12 cellular contexts compared by ENCODE assay signal in the genomic region with DNA sequence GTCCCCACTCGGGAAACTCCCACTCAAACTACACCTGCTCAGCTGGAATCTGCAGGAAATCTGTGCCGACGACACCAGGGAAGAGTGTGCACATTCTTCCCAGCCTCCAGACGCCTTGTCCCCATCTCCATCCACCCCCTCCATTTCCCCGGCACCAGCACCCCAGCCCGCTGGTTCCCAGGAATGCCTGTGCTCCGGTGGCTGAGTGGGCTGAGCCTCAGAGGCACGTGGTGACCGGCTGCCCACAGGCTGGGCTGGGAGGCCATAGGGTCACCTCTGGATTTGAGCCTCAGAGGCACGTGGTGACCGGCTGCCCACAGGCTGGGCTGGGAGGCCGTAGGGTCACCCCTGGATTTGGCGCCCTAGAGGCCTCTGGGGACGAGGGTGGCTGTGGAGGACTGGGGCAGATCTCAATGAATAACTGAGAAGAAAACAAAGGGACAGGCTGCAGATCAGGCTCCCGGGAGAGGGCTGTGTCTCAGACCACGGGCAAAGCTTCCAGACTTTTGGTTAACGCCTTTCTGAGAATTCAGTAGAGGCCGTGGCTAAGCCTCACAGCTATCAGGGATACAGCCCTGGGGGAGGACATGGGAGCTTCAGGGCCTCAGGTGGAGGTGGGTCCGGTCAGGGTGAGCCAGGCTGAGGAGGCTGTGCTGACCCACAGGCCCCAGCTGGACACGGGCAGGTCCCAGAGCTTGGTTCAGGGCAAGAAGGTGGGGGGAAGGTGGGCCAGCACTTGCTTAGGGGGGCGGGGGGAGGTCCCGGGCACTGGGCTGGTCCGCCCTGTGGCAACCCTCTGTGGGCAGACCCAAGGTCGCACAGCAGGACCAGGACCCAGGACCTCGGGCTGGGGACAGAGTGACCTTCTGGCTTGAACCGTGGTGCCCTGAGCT. TPM values are rescaled to one million over a fixed set of nuclear protein-coding genes. Genes with fewer than 3 reads are reported as not detected.
DNase-seq lines count a peak whose midpoint lies in the region; ATAC-seq, FAIRE-seq and TF ChIP-seq lines count a peak whose summit lies in the region.
"Had no signal": no experiment of that assay in that cellular context is flagged by ENCODE, and none has a peak within 500 bp of the region (broad histone marks: within the 10 kb centered on the region; RNA-seq: fewer than 3 reads in every experiment).

No MANE protein-coding gene starts in this region.

- CTCF ChIA-PET in A549 (lab: Yijun Ruan, JAX): interaction anchor here (0.6 kb wide), 1 partner anchor 35 kb away, joined by 3 read pairs; no protein-coding TSS in a partner anchor

- H3K4me1 ChIP-seq in A549 (peaks cover 12% of the 10 kb centered on the region), GM23338 (ENCODE audit: insufficient read depth) (no peaks in the 10 kb centered on the region; the same call in 1 of the 2 replicates), Peyer's patch (peaks cover 0 to 42% (median 9%) of the 10 kb centered on the region in 4 donors)

- H3K4me3 ChIP-seq in A549 (no peak overlapping the region), GM23338 (no peak overlapping the region), Peyer's patch (no peak overlapping the region), coronary artery (no peak overlapping the region)
- H3K4me3 ChIP-seq: lung had no signal

- no peaks in the 10 kb centered on the region for H3K9me2 ChIP-seq in GM23338 (ENCODE audit: insufficient read depth)

- TF ChIP-seq RAD21 in A549 (conservative IDR thresholded peaks at IDR 0.05 in 1 of 2, IDR thresholded peaks at IDR 0.05 in 1 of 2): no peak

- H2AFZ ChIP-seq in GM23338: no peak overlapping the region

- TF ChIP-seq CTCF in A549 (IDR thresholded peaks at IDR 0.05): no peak
- no peak for TF ChIP-seq CTCF in GM23338 (conservative IDR thresholded peaks at IDR 0.05; ENCODE audit: low read depth in 2 of 2)
- no peak for TF ChIP-seq CTCF in natural killer cell (IDR thresholded peaks at IDR 0.05)
- no peak for TF ChIP-seq CTCF in Peyer's patch (IDR thresholded peaks at IDR 0.05)
- no peak for TF ChIP-seq CTCF in coronary artery (IDR thresholded peaks at IDR 0.05)

- H3K9me3 ChIP-seq in A549 (no peaks in the 10 kb centered on the region), Peyer's patch (peaks cover 0 to 3% (median 0%) of the 10 kb centered on the region in 4 donors)
- H3K9me3 ChIP-seq: BE2C had no signal

- H3K27ac Mint-ChIP-seq in GM23338: no peak overlapping the region
- peak overlapping the region; percentile 65 to 81 for H3K27ac Mint-ChIP-seq in natural killer cell
- H3K27ac Mint-ChIP-seq: HFFc6 had no signal

- H3K9me3 Mint-ChIP-seq in GM23338: peaks cover 35% of the 10 kb centered on the region
- peaks cover 0 to 17% of the 10 kb centered on the region in 2 donors for H3K9me3 Mint-ChIP-seq in natural killer cell

- TF ChIP-seq POLR2A in A549 (IDR thresholded peaks at IDR 0.05; ENCODE audit: low read length) (no peak), Peyer's patch (IDR thresholded peaks at IDR 0.05) (no peak)

- WGBS in A549 (ENCODE audit: missing lambda C conversion rate): 89% methylated on average over 13 of the region's 26 CpGs

- POLR2A ChIA-PET in A549 (lab: Yijun Ruan, JAX): interaction anchor here (0.5 to 1.0 kb wide), 2 partner anchors 9 to 219 kb away, joined by 3 to 5 read pairs; a partner anchor contains a TSS

- H3K4me1 Mint-ChIP-seq in GM23338 (no peaks in the 10 kb centered on the region; the same call in 1 of the 3 replicates), natural killer cell (peaks cover 15 to 28% of the 10 kb centered on the region in 2 donors)

- H3K4me3 Mint-ChIP-seq in GM23338 (peak overlapping the region; percentile 47; the same call in 2 of the 3 replicates), natural killer cell (peak overlapping the region; percentile 71)

- no peak for FAIRE-seq in A549 (lab: Jason Lieb, UNC)
- no peak for FAIRE-seq in frontal cortex (lab: Jason Lieb, UNC)
- FAIRE-seq: bronchial epithelial cell had no signal

- no peaks in the 10 kb centered on the region for H3K36me3 ChIP-seq in GM23338 (ENCODE audit: insufficient read depth)
- H3K36me3 ChIP-seq in Peyer's patch: no peaks in the 10 kb centered on the region
- H3K36me3 ChIP-seq: BE2C had no signal

- peaks cover 25% of the 10 kb centered on the region for H3K27me3 Mint-ChIP-seq in GM23338 (ENCODE audit: insufficient read depth, low read depth, poor library complexity)
- no peaks in the 10 kb centered on the region for H3K27me3 Mint-ChIP-seq in natural killer cell (ENCODE audit: low read depth in 2 of 2)

- no peak for ATAC-seq in A549
- ATAC-seq in GM23338: no peak
- ATAC-seq in natural killer cell: no peak

- H3K36me3 Mint-ChIP-seq in GM23338 (ENCODE audit: low read depth) (peaks cover 23% of the 10 kb centered on the region), natural killer cell (no peaks in the 10 kb centered on the region)

- no peak for TF ChIP-seq EP300 in A549 (IDR thresholded peaks at IDR 0.05)

- intact Hi-C loops in natural killer cell (cut with micrococcal nuclease): no loop called here

- H3K4me2 ChIP-seq in A549: peak overlapping the region; percentile 33; the same call in 1 of the 3 replicates
- H3K4me2 ChIP-seq in GM23338: 0 out of 2 replicates have a peak overlapping the region, but pooled peaks have one; percentile 48

- no peaks in the 10 kb centered on the region for H3K79me2 ChIP-seq in GM23338 (replicated peaks; ENCODE audit: insufficient read depth)

- H3K27ac ChIP-seq in A549 (peak overlapping the region in 1 of 2 experiments; percentile 95; a peak in 2 of 6 replicates), GM23338 (ENCODE audit: low read depth) (no peak overlapping the region), angular gyrus (ENCODE audit: low read depth, low read length) (peak overlapping the region; percentile 90), Peyer's patch (peak overlapping the region in 1 of 4 donors; percentile 22), coronary artery (peak overlapping the region in 1 of 2 donors; percentile 20)

- DNase-seq in A549 (ENCODE audit: low read depth in 1 of 2, low spot score in 1 of 2) (no peak), GM23338 (ENCODE audit: low spot score) (no peak), natural killer cell (no peak), frontal cortex (ENCODE audit: low spot score in 2 of 2) (no peak), midbrain (lab: John Stamatoyannopoulos, UW) (no peak), Peyer's patch (no peak), coronary artery (ENCODE audit: low spot score) (no peak)

- H3F3A ChIP-seq in GM23338 (replicated peaks; ENCODE audit: low read depth): 0 out of 2 replicates have a peak, but pooled peaks cover 8% of the 10 kb centered on the region

- H4K20me1 ChIP-seq in GM23338 (replicated peaks; ENCODE audit: insufficient read depth): no peaks in the 10 kb centered on the region

- H3K27me3 ChIP-seq in GM23338 (ENCODE audit: insufficient read depth) (no peaks in the 10 kb centered on the region), Peyer's patch (no peaks in the 10 kb centered on the region)
- H3K27me3 ChIP-seq: BE2C had no signal

TF ChIP-seq in A549, 52 proteins besides CTCF, POLR2A, EP300 and RAD21 (continues in another document):
- no peak for TF ChIP-seq CBX2 (IDR thresholded peaks at IDR 0.05; ENCODE audit: borderline replicate concordance, low read depth)

TF ChIP-seq in GM23338, 12 proteins besides CTCF, POLR2A, EP300 and RAD21 (continues in another document):
- no peak for TF ChIP-seq EZH2phosphoT487 (IDR thresholded peaks at IDR 0.05; ENCODE audit: unreplicated experiment)

RNA-seq across cellular contexts. Expression of a gene that starts 17.3 kb away (rescaled TPM):
- polyA plus RNA-seq in A549 (2011; rRNA removed) (not detected in 2 replicates), A549 (2017; fragmentation: RNase III; extraction: RNeasy Plus Mini Kit Qiagen cat#74134 plus additional on column Dnase treatment) (not detected in 3 replicates), GM23338 (2016; fragmentation: Nextera tagmentation; extraction: Ambion mirVana) (not detected in 2 replicates)
- polyA plus RNA-seq in A549 (2012; cell fraction: cytosol; rRNA removed): not detected in 2 replicates
- polyA plus RNA-seq in A549 (2012; cell fraction: nucleus; rRNA removed): not detected in 2 replicates
- not detected in 2 replicates for polyA minus RNA-seq in A549 (2011; rRNA and poly(A)+ RNA removed)
- 0.45 TPM in 1 of 2 replicates, not detected in the other for total RNA-seq in GM23338 (2014; rRNA removed; shearing (Covaris generic))
- total RNA-seq in natural killer cell (1 to 10 TPM in 2 of 3 donors, under 1 TPM in 1; 0.23 to 1.7 (median 1.7) TPM), frontal cortex (not detected), Peyer's patch (1 to 10 TPM in 3 of 4 donors, not detected in 1; 1.6 to 3.6 (median 1.8) TPM)
- total RNA-seq: bronchial epithelial cell, HFFc6 had no signal

RNA-seq across cellular contexts. Expression of a gene that starts 40.5 kb away (rescaled TPM):
- 3.2 and 4.0 TPM in 2 replicates for polyA plus RNA-seq in A549 (2011; rRNA removed)
- polyA plus RNA-seq in A549 (2012; cell fraction: cytosol; rRNA removed): 12.4 and 20.3 TPM in 2 replicates
- polyA plus RNA-seq in A549 (2012; cell fraction: nucleus; rRNA removed): 71.3 and 92.0 TPM in 2 replicates
- polyA plus RNA-seq in A549 (2017; fragmentation: RNase III; extraction: RNeasy Plus Mini Kit Qiagen cat#74134 plus additional on column Dnase treatment): 8.8 to 10.4 TPM (median 10.2 TPM) in 3 replicates
- polyA minus RNA-seq in A549 (2011; rRNA and poly(A)+ RNA removed): 1.8 and 2.4 TPM in 2 replicates
- total RNA-seq in GM23338 (2014; rRNA removed; shearing (Covaris generic)): 21.3 and 21.5 TPM in 2 replicates
- 9.6 and 9.9 TPM in 2 replicates for polyA plus RNA-seq in GM23338 (2016; fragmentation: Nextera tagmentation; extraction: Ambion mirVana)
- total RNA-seq in natural killer cell: 10 to 100 TPM; 19.6 to 25.1 (median 21.5) TPM
- total RNA-seq in frontal cortex: 6.1 TPM
- total RNA-seq in Peyer's patch: 10 to 100 TPM; 14.0 to 32.0 (median 22.7) TPM

RNA-seq across cellular contexts. Expression of a gene that starts 50.0 kb away (rescaled TPM):
- polyA plus RNA-seq in A549 (2011; rRNA removed): not detected in 2 replicates
- polyA plus RNA-seq in A549 (2012; cell fraction: cytosol; rRNA removed): not detected in 2 replicates
- polyA plus RNA-seq in A549 (2012; cell fraction: nucleus; rRNA removed): not detected in 2 replicates
- not detected in 3 replicates for polyA plus RNA-seq in A549 (2017; fragmentation: RNase III; extraction: RNeasy Plus Mini Kit Qiagen cat#74134 plus additional on column Dnase treatment)
- polyA minus RNA-seq in A549 (2011; rRNA and poly(A)+ RNA removed): not detected in 2 replicates
- 0.58 and 1.5 TPM in 2 replicates for total RNA-seq in GM23338 (2014; rRNA removed; shearing (Covaris generic))
- 0.56 and 1.1 TPM in 2 replicates for polyA plus RNA-seq in GM23338 (2016; fragmentation: Nextera tagmentation; extraction: Ambion mirVana)
- total RNA-seq in natural killer cell: 10 to 100 TPM; 40.3 to 81.9 (median 54.7) TPM
- not detected for total RNA-seq in frontal cortex
- total RNA-seq in Peyer's patch: 10 to 100 TPM in 1 of 4 donors, 1 to 10 TPM in 1, under 1 TPM in 1, not detected in 1; 0.70 to 38.0 (median 3.2) TPM
- total RNA-seq: bronchial epithelial cell, HFFc6 had no signal

RNA-seq across cellular contexts. Expression of a gene that starts 57.6 kb away (rescaled TPM):
- polyA plus RNA-seq in A549 (2011; rRNA removed) (not detected in 2 replicates), A549 (2017; fragmentation: RNase III; extraction: RNeasy Plus Mini Kit Qiagen cat#74134 plus additional on column Dnase treatment) (not detected in 3 replicates), GM23338 (2016; fragmentation: Nextera tagmentation; extraction: Ambion mirVana) (not detected in 2 replicates)
- 0.04 TPM in 1 of 2 replicates, not detected in the other for polyA plus RNA-seq in A549 (2012; cell fraction: cytosol; rRNA removed)
- polyA plus RNA-seq in A549 (2012; cell fraction: nucleus; rRNA removed): 0.19 and 0.21 TPM in 2 replicates
- polyA minus RNA-seq in A549 (2011; rRNA and poly(A)+ RNA removed): not detected in 2 replicates
- total RNA-seq in GM23338 (2014; rRNA removed; shearing (Covaris generic)): not detected in 2 replicates
- total RNA-seq in natural killer cell (10 to 100 TPM; 14.3 to 26.5 (median 15.7) TPM), frontal cortex (not detected), Peyer's patch (1 to 10 TPM in 3 of 4 donors, not detected in 1; 1.6 to 9.1 (median 2.8) TPM)
- total RNA-seq: bronchial epithelial cell had no signal
